1 cellular context compared by ENCODE assay signal in genomic region chr12:3241621-3242020, GRCh38.
TF ChIP-seq lines count a peak whose summit lies in the region.

No MANE protein-coding gene starts in this region.

TF ChIP-seq in H1, 55 proteins besides CTCF, POLR2A, EP300 and RAD21:
- no peak for TF ChIP-seq HDAC2 (IDR thresholded peaks at IDR 0.05; ENCODE audit: borderline replicate concordance in 1 of 2, low read depth in 2 of 2, low read length in 2 of 2)
- TF ChIP-seq ASH2L (IDR thresholded peaks at IDR 0.05; ENCODE audit: low read length): no peak
- no peak for TF ChIP-seq CEBPB (IDR thresholded peaks at IDR 0.05; ENCODE audit: low read depth, low read length)
- TF ChIP-seq CHD7 (IDR thresholded peaks at IDR 0.05; ENCODE audit: insufficient replicate concordance, low read length): no peak
- TF ChIP-seq TCF12 (IDR thresholded peaks at IDR 0.05; ENCODE audit: low read depth, low read length): no peak
- no peak for TF ChIP-seq ZNF274 (IDR thresholded peaks at IDR 0.05; ENCODE audit: borderline replicate concordance, extremely low read depth, low read length)
- no peak for TF ChIP-seq MAX (IDR thresholded peaks at IDR 0.05)
- TF ChIP-seq RBBP5 (IDR thresholded peaks at IDR 0.05; ENCODE audit: borderline replicate concordance, low read depth, low read length): no peak
- TF ChIP-seq SRF (IDR thresholded peaks at IDR 0.05; ENCODE audit: low read depth, low read length): no peak
- no peak for TF ChIP-seq SP4 (IDR thresholded peaks at IDR 0.05; ENCODE audit: low read length)
- no peak for TF ChIP-seq RXRA (IDR thresholded peaks at IDR 0.05; ENCODE audit: insufficient read depth, low read depth, low read length)
- no peak for TF ChIP-seq BRCA1 (IDR thresholded peaks at IDR 0.05; ENCODE audit: low read depth, low read length)
